8 cellular contexts compared by ENCODE assay signal in the genomic region with DNA sequence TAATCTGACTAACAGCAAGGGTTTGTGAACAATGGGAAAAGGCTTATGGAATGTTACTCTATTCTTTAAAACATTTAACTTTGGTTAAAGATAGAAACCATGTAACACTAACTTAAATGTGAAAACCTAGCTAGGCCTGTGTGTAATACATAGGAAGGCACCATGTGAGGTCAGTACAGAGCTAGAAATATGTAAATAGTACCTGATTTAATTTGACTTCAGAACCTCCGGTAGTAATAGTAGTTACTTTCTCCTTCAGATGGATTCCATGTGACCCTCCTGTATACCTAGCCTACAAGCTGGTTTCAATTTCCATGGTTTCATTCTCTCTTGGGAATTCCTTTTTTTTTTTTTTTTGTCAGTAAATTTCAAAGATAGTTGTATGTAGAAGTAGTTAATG. TPM values are rescaled to one million over a fixed set of nuclear protein-coding genes. Genes with fewer than 3 reads are reported as not detected.
DNase-seq lines count a peak whose midpoint lies in the region; TF ChIP-seq lines count a peak whose summit lies in the region.

No MANE protein-coding gene starts in this region.

- DNase-seq in activated naive CD4-positive, alpha-beta T cell treated with anti-CD3 and anti-CD28 coated beads for 36 hours: peak; percentile 20
- DNase-seq in activated naive CD4-positive, alpha-beta T cell treated with Interleukin-2 at 50 U/mL for 16 hours: no peak
- DNase-seq in H4 (ENCODE audit: low spot score) (peak; percentile 63), KG1 (lab: John Stamatoyannopoulos, UW) (peak; percentile 30), RPMI8226 (peak; percentile 54), mesothelial cell of epicardium (ENCODE audit: low spot score in 2 of 2, unreplicated experiment in 2 of 2) (no peak), vagina (ENCODE audit: extremely low spot score in 2 of 2) (no peak)

- H3K27ac Mint-ChIP-seq in activated naive CD4-positive, alpha-beta T cell treated with anti-CD3 and anti-CD28 coated beads for 36 hours: peak overlapping the region; percentile 94
- peak overlapping the region; percentile 99 for H3K27ac Mint-ChIP-seq in mesothelial cell of epicardium

- H3K4me1 Mint-ChIP-seq in activated naive CD4-positive, alpha-beta T cell treated with anti-CD3 and anti-CD28 coated beads for 36 hours (ENCODE audit: low read depth): peaks cover 33% of the 10 kb centered on the region
- H3K4me1 Mint-ChIP-seq in mesothelial cell of epicardium: peaks cover 23% of the 10 kb centered on the region

- H3K9me3 Mint-ChIP-seq in activated naive CD4-positive, alpha-beta T cell treated with anti-CD3 and anti-CD28 coated beads for 36 hours: no peaks in the 10 kb centered on the region
- peaks cover 13% of the 10 kb centered on the region for H3K9me3 Mint-ChIP-seq in mesothelial cell of epicardium

- CTCF ChIA-PET in activated naive CD4-positive, alpha-beta T cell treated with anti-CD3 and anti-CD28 coated beads for 36 hours (lab: Charles Lee): interaction anchor here (0.5 to 2.4 kb wide), 21 partner anchors 10 to 848 kb away, joined by 3 to 15 read pairs (median 3); a partner anchor contains a TSS

- no peak for TF ChIP-seq POLR2A in vagina (IDR thresholded peaks at IDR 0.05)

- TF ChIP-seq CTCF in mesothelial cell of epicardium (IDR thresholded peaks at IDR 0.05; ENCODE audit: unreplicated experiment) (no peak), vagina (IDR thresholded peaks at IDR 0.05) (peak in 1 of 3 experiments; percentile 25)

- intact Hi-C loops in activated naive CD4-positive, alpha-beta T cell treated with anti-CD3 and anti-CD28 coated beads for 36 hours (cut with micrococcal nuclease): loop anchor here (1.0 to 5.0 kb wide), 7 partner anchors 46 to 548 kb away; no protein-coding TSS in a partner anchor
- intact Hi-C loops in vagina (cut with DNase I): no loop called here

- H3K36me3 ChIP-seq in duodenal mucosa (ENCODE audit: control insufficient read depth in 1 of 2, insufficient read depth in 2 of 2, low read length in 2 of 2) (peaks cover 0 to 4% of the 10 kb centered on the region in 2 donors), vagina (no peaks in the 10 kb centered on the region)

- H3K4me3 ChIP-seq in duodenal mucosa (ENCODE audit: low read depth in 1 of 2, low read length in 2 of 2): peak overlapping the region; percentile 97 to 99
- H3K4me3 ChIP-seq in vagina: peak overlapping the region; percentile 67 to 93

- H3K27me3 Mint-ChIP-seq in activated naive CD4-positive, alpha-beta T cell treated with anti-CD3 and anti-CD28 coated beads for 36 hours (ENCODE audit: low read depth): no peaks in the 10 kb centered on the region
- no peaks in the 10 kb centered on the region for H3K27me3 Mint-ChIP-seq in mesothelial cell of epicardium (ENCODE audit: low read depth)

- H3K4me1 ChIP-seq in duodenal mucosa (ENCODE audit: control insufficient read depth in 1 of 2, insufficient read depth in 2 of 2, low read length in 2 of 2) (peaks cover 5 to 21% of the 10 kb centered on the region in 2 donors), vagina (peaks cover 30% of the 10 kb centered on the region)

- H3K4me3 Mint-ChIP-seq in activated naive CD4-positive, alpha-beta T cell treated with anti-CD3 and anti-CD28 coated beads for 36 hours: peak overlapping the region; percentile 94
- H3K4me3 Mint-ChIP-seq in mesothelial cell of epicardium: peak overlapping the region; percentile 97

- H3K27me3 ChIP-seq in duodenal mucosa (ENCODE audit: control insufficient read depth in 1 of 2, insufficient read depth in 2 of 2, low read length in 2 of 2) (no peaks in the 10 kb centered on the region), vagina (no peaks in the 10 kb centered on the region)

- H3K9me3 ChIP-seq in duodenal mucosa (ENCODE audit: control insufficient read depth in 1 of 2, low read length in 2 of 2) (no peaks in the 10 kb centered on the region), vagina (no peaks in the 10 kb centered on the region)

- no peak overlapping the region for H3K27ac ChIP-seq in duodenal mucosa (ENCODE audit: low read depth, low read length)
- H3K27ac ChIP-seq in vagina: peak overlapping the region; percentile 91

- H3K9ac ChIP-seq in duodenal mucosa (ENCODE audit: low read depth in 1 of 2, low read length in 2 of 2): peak overlapping the region; percentile 89 to 91

- H3K36me3 Mint-ChIP-seq in activated naive CD4-positive, alpha-beta T cell treated with anti-CD3 and anti-CD28 coated beads for 36 hours (ENCODE audit: low read depth): peaks cover 21% of the 10 kb centered on the region
- H3K36me3 Mint-ChIP-seq in mesothelial cell of epicardium: peaks cover 23% of the 10 kb centered on the region

RNA-seq across cellular contexts. Expression of a gene that starts 1.3 kb away (rescaled TPM):
- total RNA-seq in activated naive CD4-positive, alpha-beta T cell treated with anti-CD3 and anti-CD28 coated beads for 36 hours: 10 to 100 TPM; 51.0 to 56.6 TPM
- 10.3 and 12.4 TPM in 2 replicates for total RNA-seq in H4 (2014; rRNA removed; shearing (Covaris generic))
- total RNA-seq in mesothelial cell of epicardium (70.9 to 76.2 TPM (median 73.5 TPM) in 3 replicates), vagina (16.7 TPM)

Comparison
In these comparisons a context has a peak if more than half of its experiments do, and no peak if none do; other contexts are left out.
1. DNase-seq: peak in activated naive CD4-positive, alpha-beta T cell treated with anti-CD3 and anti-CD28 coated beads for 36 hours (single experiment), H4 (single experiment), KG1 (single experiment) and RPMI8226 (single experiment); none in activated naive CD4-positive, alpha-beta T cell treated with Interleukin-2 at 50 U/mL for 16 hours (single experiment), mesothelial cell of epicardium (0 of 2) and vagina (0 of 2).